In genomic region chr20:46362931-46363872, GRCh38 we compare ENCODE assay signal across 8 cellular contexts.
DNase-seq lines count a peak whose midpoint lies in the region; ATAC-seq, FAIRE-seq and TF ChIP-seq lines count a peak whose summit lies in the region.

No MANE protein-coding gene starts in this region.

- H3K4me1 ChIP-seq in iPS-15b (ENCODE audit: control insufficient read depth, insufficient read depth, low read length) (no peaks in the 10 kb centered on the region), subcutaneous abdominal adipose tissue (ENCODE audit: control insufficient read depth in 5 of 5, insufficient read depth in 5 of 5, low read length in 5 of 5) (peaks cover 11 to 63% (median 53%) of the 10 kb centered on the region in 5 donors)

- H3K36me3 ChIP-seq in GM06990 (ENCODE audit: control insufficient read depth, insufficient read depth, low read length) (peaks cover 24% of the 10 kb centered on the region), WERI-Rb-1 (peaks cover 37% of the 10 kb centered on the region), iPS-15b (ENCODE audit: control insufficient read depth, insufficient read depth, low read length) (peaks cover 15% of the 10 kb centered on the region), subcutaneous abdominal adipose tissue (ENCODE audit: control insufficient read depth in 5 of 5, insufficient read depth in 5 of 5, low read length in 5 of 5) (peaks cover 0 to 44% (median 37%) of the 10 kb centered on the region in 5 donors)

- DNase-seq in GM06990 (ENCODE audit: extremely low read depth, insufficient read length) = no peak
- no peak for DNase-seq in WERI-Rb-1
- DNase-seq in HTR-8/SVneo (ENCODE audit: insufficient read length, low spot score) = no peak
- DNase-seq in superior temporal gyrus (ENCODE audit: extremely low spot score) = no peak
- DNase-seq in DMS 273 (lab: John Stamatoyannopoulos, UW; ENCODE audit: unreplicated experiment) = no peak

- H3K9ac ChIP-seq in iPS-15b (ENCODE audit: low read depth, low read length) = peak overlapping the region; percentile 83
- H3K9ac ChIP-seq in subcutaneous abdominal adipose tissue (ENCODE audit: low read length in 5 of 5) = peak overlapping the region; percentile 93 to 98 (median 96)

- H3K9me3 ChIP-seq in WERI-Rb-1 (ENCODE audit: severe bottlenecking) (no peaks in the 10 kb centered on the region), iPS-15b (ENCODE audit: control insufficient read depth, insufficient read depth, low read length) (no peaks in the 10 kb centered on the region), subcutaneous abdominal adipose tissue (ENCODE audit: control insufficient read depth in 5 of 5, low read length in 5 of 5) (no peaks in the 10 kb centered on the region)

- peak; percentile 13 for ATAC-seq in HG02798 (IDR thresholded peaks at IDR 0.05; ENCODE audit: poor library complexity, unreplicated experiment)

- no peak for FAIRE-seq in HTR-8/SVneo (lab: Jason Lieb, UNC)

- H3K27me3 ChIP-seq in GM06990 (replicated peaks; ENCODE audit: control insufficient read depth, insufficient read depth, low read length) = no peaks in the 10 kb centered on the region
- no peaks in the 10 kb centered on the region for H3K27me3 ChIP-seq in WERI-Rb-1 (ENCODE audit: insufficient read depth, low read depth, severe bottlenecking)
- H3K27me3 ChIP-seq in iPS-15b (ENCODE audit: control insufficient read depth, insufficient read depth, low read length) = no peaks in the 10 kb centered on the region
- H3K27me3 ChIP-seq in subcutaneous abdominal adipose tissue (ENCODE audit: control insufficient read depth in 5 of 5, insufficient read depth in 4 of 5, low read length in 5 of 5) = no peaks in the 10 kb centered on the region

- H3K4me3 ChIP-seq in GM06990 (replicated peaks; ENCODE audit: low read depth, low read length) = peak overlapping the region; percentile 98
- H3K4me3 ChIP-seq in WERI-Rb-1 (ENCODE audit: low read depth, low read length) = peak overlapping the region; percentile 95
- H3K4me3 ChIP-seq in iPS-15b (ENCODE audit: low read depth, low read length) = peak overlapping the region; percentile 81
- peak overlapping the region; percentile 79 to 91 (median 88) for H3K4me3 ChIP-seq in subcutaneous abdominal adipose tissue (ENCODE audit: low read depth in 1 of 5, low read length in 5 of 5)

- H3K27ac ChIP-seq in WERI-Rb-1 = peak overlapping the region; percentile 94
- peak overlapping the region; percentile 99 for H3K27ac ChIP-seq in subcutaneous abdominal adipose tissue (ENCODE audit: low read depth, low read length)

- no peak for TF ChIP-seq CTCF in GM06990 (IDR thresholded peaks at IDR 0.05; ENCODE audit: insufficient read depth, low read length, poor library complexity, severe bottlenecking)
- no peak for TF ChIP-seq CTCF in WERI-Rb-1 (IDR thresholded peaks at IDR 0.05; ENCODE audit: low read depth, low read length)
